9 cellular contexts compared by ENCODE assay signal in the genomic region with DNA sequence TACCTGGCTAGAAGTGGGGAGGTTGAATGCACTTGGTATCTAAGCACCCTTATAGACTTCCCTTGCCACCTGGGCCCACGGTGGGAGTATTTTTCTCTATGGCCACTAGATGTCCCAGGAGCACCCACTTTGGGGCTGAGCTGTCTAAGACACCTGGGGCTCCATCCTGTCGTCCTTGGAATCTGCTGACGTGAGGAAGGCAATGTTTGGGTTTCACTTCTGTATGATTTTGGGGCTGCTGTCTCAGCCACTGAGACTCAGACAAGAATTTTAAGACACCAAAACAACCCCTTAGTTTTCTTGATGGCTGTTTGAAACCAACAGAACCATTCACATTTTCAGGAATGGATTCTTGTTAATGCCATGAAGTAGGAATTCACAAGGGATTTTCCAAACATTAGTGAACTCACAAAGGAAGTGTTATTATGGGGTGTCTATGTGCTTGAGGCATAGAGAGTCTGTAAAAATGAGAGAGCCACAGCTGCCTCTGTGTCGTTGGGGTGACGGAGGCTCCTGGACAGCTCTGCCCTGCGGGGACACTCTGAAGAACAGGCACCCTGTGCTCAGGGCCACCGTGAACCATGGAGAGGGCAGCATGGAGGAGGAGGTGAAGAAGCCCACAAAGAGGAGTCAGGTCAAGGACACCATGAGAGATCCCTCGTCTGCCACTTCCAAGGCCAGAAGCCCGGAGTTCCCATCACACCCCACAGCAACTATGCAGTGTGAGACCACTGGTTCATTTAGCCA.
DNase-seq lines count a peak whose midpoint lies in the region; ATAC-seq and TF ChIP-seq lines count a peak whose summit lies in the region.
"Had no signal": no experiment of that assay in that cellular context is flagged by ENCODE, and none has a peak within 500 bp of the region (broad histone marks: within the 10 kb centered on the region; RNA-seq: fewer than 3 reads in every experiment).

No MANE protein-coding gene starts in this region.

- H3K27me3 Mint-ChIP-seq in activated naive CD4-positive, alpha-beta T cell treated with anti-CD3 and anti-CD28 coated beads, Interleukin-2, amount 10 ng/mL, durations not matched to agents 7 days and 5 days: peaks cover 30% of the 10 kb centered on the region

- no peak overlapping the region for H3K27ac Mint-ChIP-seq in activated naive CD4-positive, alpha-beta T cell treated with anti-CD3 and anti-CD28 coated beads, Interleukin-2, amount 10 ng/mL, durations not matched to agents 7 days and 5 days

- H3K27ac ChIP-seq in RWPE2 (ENCODE audit: poor library complexity, severe bottlenecking): no peak overlapping the region
- peak overlapping the region; percentile 11 to 78 (median 54) for H3K27ac ChIP-seq in heart left ventricle
- H3K27ac ChIP-seq: epithelial cell of prostate had no signal

- no peak overlapping the region for H3K4me3 Mint-ChIP-seq in activated naive CD4-positive, alpha-beta T cell treated with anti-CD3 and anti-CD28 coated beads, Interleukin-2, amount 10 ng/mL, durations not matched to agents 7 days and 5 days

- H3K4me3 ChIP-seq in RWPE2 (ENCODE audit: severe bottlenecking): no peak overlapping the region
- peak overlapping the region in 4 of 12 donors; percentile 3 to 32 (median 20) for H3K4me3 ChIP-seq in heart left ventricle

- peaks cover 3% of the 10 kb centered on the region for H3K4me1 Mint-ChIP-seq in activated naive CD4-positive, alpha-beta T cell treated with anti-CD3 and anti-CD28 coated beads, Interleukin-2, amount 10 ng/mL, durations not matched to agents 7 days and 5 days

- no peaks in the 10 kb centered on the region for H3K36me3 Mint-ChIP-seq in activated naive CD4-positive, alpha-beta T cell treated with anti-CD3 and anti-CD28 coated beads, Interleukin-2, amount 10 ng/mL, durations not matched to agents 7 days and 5 days

- ATAC-seq in GM21526 (IDR thresholded peaks at IDR 0.05; ENCODE audit: low FRiP score, unreplicated experiment): peak; percentile 88
- ATAC-seq in RWPE2 (ENCODE audit: low read depth): peak; percentile 93
- peak; percentile 56 to 84 (median 76) for ATAC-seq in heart left ventricle
- ATAC-seq in HG03097 (IDR thresholded peaks at IDR 0.05; ENCODE audit: low FRiP score, unreplicated experiment): no peak

- intact Hi-C loops in heart left ventricle (cut with DNase I): loop anchor here in 9 of 10 donors (1.0 to 10.0 kb wide), 6 partner anchors 111 to 169 kb away; a partner anchor contains a TSS

- TF ChIP-seq CTCF in RWPE2 (IDR thresholded peaks at IDR 0.05; ENCODE audit: poor library complexity, severe bottlenecking) (peak; percentile 82), heart left ventricle (IDR thresholded peaks at IDR 0.05) (peak; percentile 55 to 74 (median 66))

- no peaks in the 10 kb centered on the region for H3K9me3 ChIP-seq in RWPE2 (ENCODE audit: severe bottlenecking)
- no peaks in the 10 kb centered on the region for H3K9me3 ChIP-seq in heart left ventricle

- DNase-seq in DMS53 (lab: John Stamatoyannopoulos, UW) (peak; percentile 95), KG1 (lab: John Stamatoyannopoulos, UW) (peak; percentile 68), RWPE2 (ENCODE audit: low spot score) (no peak), heart left ventricle (peak in 2 of 5 donors; percentile 39 to 40), renal cortical epithelial cell (ENCODE audit: low read depth) (peak; percentile 65)
- DNase-seq in activated naive CD4-positive, alpha-beta T cell treated with anti-CD3 and anti-CD28 coated beads, Interleukin-2, amount 10 ng/mL, durations not matched to agents 7 days and 5 days: peak; percentile 77

- CTCF ChIA-PET in activated naive CD4-positive, alpha-beta T cell treated with anti-CD3 and anti-CD28 coated beads, Interleukin-2, amount 10 ng/mL, durations not matched to agents 7 days and 5 days (lab: Charles Lee): interaction anchor here (0.6 to 6.5 kb wide), 25 partner anchors 11 to 180 kb away, joined by 3 to 106 read pairs (median 4); a partner anchor contains a TSS

- 50 to 59% (median 57%) methylated on average over 9 of the region's 9 CpGs for WGBS in heart left ventricle, 4 donors

- H3K9me3 Mint-ChIP-seq in activated naive CD4-positive, alpha-beta T cell treated with anti-CD3 and anti-CD28 coated beads, Interleukin-2, amount 10 ng/mL, durations not matched to agents 7 days and 5 days: no peaks in the 10 kb centered on the region

- TF ChIP-seq POLR2A in heart left ventricle (IDR thresholded peaks at IDR 0.05): no peak

- H3K27me3 ChIP-seq in RWPE2 (ENCODE audit: insufficient read depth, poor library complexity, severe bottlenecking) (no peaks in the 10 kb centered on the region), heart left ventricle (no peaks in the 10 kb centered on the region)

- H3K4me1 ChIP-seq in RWPE2 (ENCODE audit: insufficient read depth, poor library complexity, severe bottlenecking): peaks cover 12% of the 10 kb centered on the region
- peaks cover 0 to 35% (median 17%) of the 10 kb centered on the region in 12 donors for H3K4me1 ChIP-seq in heart left ventricle

- H3K36me3 ChIP-seq in RWPE2 (ENCODE audit: low read depth): no peaks in the 10 kb centered on the region
- no peaks in the 10 kb centered on the region for H3K36me3 ChIP-seq in heart left ventricle
